22 cellular contexts compared by ENCODE assay signal in the genomic region with DNA sequence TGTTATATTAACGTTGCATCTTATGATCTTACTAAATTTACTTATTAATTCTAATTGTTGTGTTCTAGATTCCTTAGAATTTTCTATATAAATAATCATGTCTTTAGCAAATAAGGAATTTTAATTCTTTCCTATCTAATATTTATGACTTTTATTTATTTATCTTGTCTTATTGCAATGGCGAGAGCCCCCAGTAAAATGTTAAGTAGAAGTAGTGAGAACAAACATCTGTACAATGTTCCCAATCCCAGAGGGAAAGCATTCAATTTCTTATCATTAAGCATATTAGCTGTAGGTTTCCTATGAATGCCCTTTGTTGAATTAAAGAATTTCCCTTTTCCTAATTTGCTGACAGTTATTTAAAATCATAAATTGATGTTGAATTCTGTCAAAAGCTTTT.
DNase-seq lines count a peak whose midpoint lies in the region; ATAC-seq, FAIRE-seq and TF ChIP-seq lines count a peak whose summit lies in the region.
"Had no signal": no experiment of that assay in that cellular context is flagged by ENCODE, and none has a peak within 500 bp of the region (broad histone marks: within the 10 kb centered on the region; RNA-seq: fewer than 3 reads in every experiment).

No MANE protein-coding gene starts in this region.

- no peaks in the 10 kb centered on the region for H3K9me1 ChIP-seq in K562 (ENCODE audit: control insufficient read depth, insufficient read depth, low read length)

- H3K36me3 ChIP-seq in HEK293 (ENCODE audit: control insufficient read depth in 2 of 2, insufficient read depth in 1 of 2, low read length in 2 of 2) (no peaks in the 10 kb centered on the region), K562 (ENCODE audit: control insufficient read depth, insufficient read depth, low read length) (no peaks in the 10 kb centered on the region), kidney (ENCODE audit: control insufficient read depth in 1 of 2, insufficient read depth in 2 of 2, low read length in 2 of 2) (no peaks in the 10 kb centered on the region), SK-N-SH (replicated peaks in 1 of 2; ENCODE audit: control insufficient read depth in 1 of 2, insufficient read depth in 2 of 2, low read length in 1 of 2) (no peaks in the 10 kb centered on the region)
- H3K36me3 ChIP-seq: BLaER1 treated with 17β-estradiol and CSF1 and Interleukin-3, amounts not matched to agents 10 nM and 100 nM had no signal

- no TSS peak for BruUV-seq in K562 (replicated peaks; lab: Mats Ljungman, UMichigan)

- H3K9me3 ChIP-seq in HEK293 (ENCODE audit: control insufficient read depth, insufficient read depth, low read depth, low read length) (no peaks in the 10 kb centered on the region), K562 (replicated peaks; ENCODE audit: control insufficient read depth, insufficient read depth, low read depth, low read length) (no peaks in the 10 kb centered on the region), kidney (ENCODE audit: control insufficient read depth in 1 of 2, low read length in 2 of 2) (no peaks in the 10 kb centered on the region), SK-N-SH (no peaks in the 10 kb centered on the region)

- FAIRE-seq in G401.6 (lab: Jason Lieb, UNC) (peak; percentile 63), K562 (lab: Jason Lieb, UNC) (no peak), kidney (lab: Jason Lieb, UNC) (peak; percentile 37)
- FAIRE-seq: A549, D721Med, GM12878, GM12892, GM18507 had no signal

- WGBS in K562 (ENCODE audit: insufficient coverage, low coverage, missing lambda C conversion rate): 23% methylated on average over 2 of the region's 2 CpGs
- WGBS in SK-N-SH (ENCODE audit: low lambda C conversion rate): under 1% methylated on average over 2 of the region's 2 CpGs

- no peak for DNase-seq in K562 (ENCODE audit: extremely low read depth in 1 of 4, low spot score in 3 of 4)
- no peak for DNase-seq in kidney
- no peak for DNase-seq in activated gamma-delta T cell (lab: John Stamatoyannopoulos, UW)
- DNase-seq in SK-N-SH: no peak
- DNase-seq: AML-193; Caco-2; Calu3; CD4-positive, alpha-beta T cell; CD8-positive, alpha-beta T cell; DMS79 treated with DMSO at 0.1 percent for 48 hours; GDM1 had no signal

- H3K79me2 ChIP-seq in K562 (ENCODE audit: control insufficient read depth, insufficient read depth, low read length) (no peaks in the 10 kb centered on the region), SK-N-SH (ENCODE audit: insufficient read depth) (no peaks in the 10 kb centered on the region)

- no peaks in the 10 kb centered on the region for H3K27me3 ChIP-seq in K562 (ENCODE audit: control insufficient read depth in 2 of 2, insufficient read depth in 2 of 2, low read length in 2 of 2)
- no peaks in the 10 kb centered on the region for H3K27me3 ChIP-seq in SK-N-SH (ENCODE audit: insufficient read depth)
- H3K27me3 ChIP-seq: BLaER1 treated with 17β-estradiol and CSF1 and Interleukin-3, amounts not matched to agents 10 nM and 100 nM had no signal

- no peak for TF ChIP-seq EP300 in K562 (IDR thresholded peaks at IDR 0.05; ENCODE audit: low read length)
- TF ChIP-seq EP300 in SK-N-SH (IDR thresholded peaks at IDR 0.05; ENCODE audit: borderline replicate concordance in 1 of 2, low read depth in 1 of 2, low read length in 1 of 2): no peak

- no peak for TF ChIP-seq POLR2A in K562 (conservative IDR thresholded peaks at IDR 0.05)

- TF ChIP-seq RAD21 in K562 (CRISPR knock-in tag; conservative IDR thresholded peaks at IDR 0.05 in 1 of 2, IDR thresholded peaks at IDR 0.05 in 1 of 2): no peak
- no peak for TF ChIP-seq RAD21 in SK-N-SH (IDR thresholded peaks at IDR 0.05; ENCODE audit: low read length)

- in situ Hi-C loops in K562 (cut with MboI): no loop called here

- H3F3A ChIP-seq in SK-N-SH (replicated peaks; ENCODE audit: insufficient read depth): no peaks in the 10 kb centered on the region

- CTCF ChIA-PET in HEK293 (lab: Yijun Ruan, JAX): no interaction called here
- CTCF ChIA-PET in K562 (lab: Yijun Ruan, JAX; ENCODE audit: low intra/inter-chr PET ratio): no interaction called here
- CTCF ChIA-PET in SK-N-SH (lab: Yijun Ruan, JAX): no interaction called here

- H3K9ac ChIP-seq in K562 (ENCODE audit: insufficient read depth in 1 of 2, low read depth in 2 of 2, low read length in 2 of 2) (no peak overlapping the region), kidney (ENCODE audit: low read length in 2 of 2) (no peak overlapping the region), SK-N-SH (no peak overlapping the region)
- H3K9ac ChIP-seq: BLaER1 treated with 17β-estradiol and CSF1 and Interleukin-3, amounts not matched to agents 10 nM and 100 nM had no signal

- POLR2A ChIA-PET in HEK293 (lab: Yijun Ruan, JAX): no interaction called here
- POLR2A ChIA-PET in K562 (lab: Yijun Ruan, JAX): no interaction called here
- POLR2A ChIA-PET in SK-N-SH (lab: Yijun Ruan, JAX): no interaction called here

- H3K4me1 ChIP-seq in HEK293 (ENCODE audit: control insufficient read depth, insufficient read depth, low read length) (no peaks in the 10 kb centered on the region; the same call in 1 of the 2 replicates), K562 (replicated peaks in 1 of 2; ENCODE audit: control insufficient read depth in 2 of 2, insufficient read depth in 2 of 2, low read length in 2 of 2) (peaks cover 0 to 9% of the 10 kb centered on the region in 2 experiments; a peak in 1 of 5 replicates), kidney (ENCODE audit: control insufficient read depth in 1 of 2, insufficient read depth in 1 of 2, low read depth in 1 of 2, low read length in 2 of 2) (no peaks in the 10 kb centered on the region), SK-N-SH (ENCODE audit: control insufficient read depth in 1 of 2, insufficient read depth in 2 of 2, low read depth in 1 of 2, low read length in 1 of 2) (peaks cover 3 to 5% of the 10 kb centered on the region in 2 experiments; a peak in 2 of 4 replicates)
- H3K4me1 ChIP-seq: A549; BLaER1 treated with 17β-estradiol and CSF1 and Interleukin-3, amounts not matched to agents 10 nM and 100 nM; Caco-2 had no signal

- ATAC-seq in K562 (no peak), HG02885 (IDR thresholded peaks at IDR 0.05; ENCODE audit: poor library complexity, unreplicated experiment) (no peak)
- ATAC-seq: A549; CD8-positive, alpha-beta T cell; GM12878 had no signal

- H3K4me3 ChIP-seq in HEK293 (ENCODE audit: low read depth, low read length) (no peak overlapping the region), K562 (no peak overlapping the region), kidney (ENCODE audit: low read length in 2 of 2) (no peak overlapping the region), SK-N-SH (ENCODE audit: low read depth in 2 of 2, low read length in 1 of 2) (no peak overlapping the region)
- H3K4me3 ChIP-seq: A549; BLaER1 treated with 17β-estradiol and CSF1 and Interleukin-3, amounts not matched to agents 10 nM and 100 nM; GM12878 had no signal

- H2AFZ ChIP-seq in K562 (ENCODE audit: low read depth, low read length) (no peak overlapping the region), SK-N-SH (ENCODE audit: low read depth) (no peak overlapping the region)

- intact Hi-C loops in K562 (cut with micrococcal nuclease): no loop called here
- intact Hi-C loops in kidney (cut with DNase I): no loop called here

- TF ChIP-seq CTCF in HEK293 (tag by site-specific recombination; IDR thresholded peaks at IDR 0.05): no peak
- TF ChIP-seq CTCF in K562 (IDR thresholded peaks at IDR 0.05 in 2 of 3, conservative IDR thresholded peaks at IDR 0.05 in 1 of 3; ENCODE audit: insufficient read depth in 2 of 3, low read depth in 1 of 3, low read length in 3 of 3): no peak
- TF ChIP-seq CTCF in kidney (IDR thresholded peaks at IDR 0.05; ENCODE audit: borderline replicate concordance, extremely low read depth, insufficient read depth): no peak
- TF ChIP-seq CTCF in SK-N-SH (IDR thresholded peaks at IDR 0.05): no peak

- H3K27ac ChIP-seq in HEK293 (ENCODE audit: extremely low read depth, low read depth, low read length) (no peak overlapping the region), K562 (ENCODE audit: extremely low read depth, low read depth, low read length) (no peak overlapping the region), kidney (ENCODE audit: low read depth in 2 of 2, low read length in 2 of 2) (no peak overlapping the region), SK-N-SH (ENCODE audit: low read depth in 2 of 2, low read length in 1 of 2) (no peak overlapping the region)
- H3K27ac ChIP-seq: 22Rv1; A549; BLaER1 treated with 17β-estradiol and CSF1 and Interleukin-3, amounts not matched to agents 10 nM and 100 nM; C4-2B had no signal

- H3K4me2 ChIP-seq in K562 (ENCODE audit: insufficient read depth, low read length) (no peak overlapping the region), SK-N-SH (no peak overlapping the region)
- H3K4me2 ChIP-seq: A549; BLaER1 treated with 17β-estradiol and CSF1 and Interleukin-3, amounts not matched to agents 10 nM and 100 nM had no signal

- no peaks in the 10 kb centered on the region for H3K9me2 ChIP-seq in SK-N-SH

- no peaks in the 10 kb centered on the region for H4K20me1 ChIP-seq in K562 (replicated peaks; ENCODE audit: control insufficient read depth, insufficient read depth, low read length)
- no peaks in the 10 kb centered on the region for H4K20me1 ChIP-seq in SK-N-SH (ENCODE audit: insufficient read depth)
- H4K20me1 ChIP-seq: BLaER1 treated with 17β-estradiol and CSF1 and Interleukin-3, amounts not matched to agents 10 nM and 100 nM had no signal

TF ChIP-seq in HEK293, 187 proteins besides CTCF, POLR2A, EP300 and RAD21 (continues in another document):
- no peak for TF ChIP-seq ZNF335 (tag by site-specific recombination; conservative IDR thresholded peaks at IDR 0.05)
- TF ChIP-seq SETDB1 (IDR thresholded peaks at IDR 0.05; ENCODE audit: insufficient read length, low read length): peak; percentile 79
- no peak for TF ChIP-seq ZNF707 (tag by site-specific recombination; IDR thresholded peaks at IDR 0.05)
- no peak for TF ChIP-seq ZBTB17 (tag by site-specific recombination; IDR thresholded peaks at IDR 0.05)

TF ChIP-seq in K562, 482 proteins besides CTCF, POLR2A, EP300 and RAD21 (continues in another document):
- TF ChIP-seq RBM25 (IDR thresholded peaks at IDR 0.05; ENCODE audit: low read depth, low read length, severe bottlenecking) (peak; percentile 50), ZNF316 (IDR thresholded peaks at IDR 0.05) (0 out of 2 replicates have a peak, but pooled peaks have one; percentile 4), HDAC6 (IDR thresholded peaks at IDR 0.05; ENCODE audit: low read depth, low read length) (no peak), RBM15 (IDR thresholded peaks at IDR 0.05; ENCODE audit: insufficient read depth, low read length) (no peak), SMARCE1 (IDR thresholded peaks at IDR 0.05) (no peak)

TF ChIP-seq in SK-N-SH, 30 proteins besides CTCF, POLR2A, EP300 and RAD21:
- TF ChIP-seq, protein P1, sequence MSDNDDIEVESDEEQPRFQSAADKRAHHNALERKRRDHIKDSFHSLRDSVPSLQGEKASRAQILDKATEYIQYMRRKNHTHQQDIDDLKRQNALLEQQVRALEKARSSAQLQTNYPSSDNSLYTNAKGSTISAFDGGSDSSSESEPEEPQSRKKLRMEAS (IDR thresholded peaks at IDR 0.05; ENCODE audit: low read depth): no peak
